Comparison of ENCODE assay signal across 8 cellular contexts in genomic region chr3:156448300-156448699, GRCh38.
A peak's percentile ranks its signal among the peaks of the same experiment; 100 is the strongest.
DNase-seq lines count a peak whose midpoint lies in the region; ATAC-seq, FAIRE-seq and TF ChIP-seq lines count a peak whose summit lies in the region.

No MANE protein-coding gene starts in this region.

- TF ChIP-seq CTCF in A549 (IDR thresholded peaks at IDR 0.05) (no peak), GM12873 (IDR thresholded peaks at IDR 0.05; ENCODE audit: insufficient read depth, low read depth, low read length, missing control alignments) (peak; percentile 74), choroid plexus epithelial cell (conservative IDR thresholded peaks at IDR 0.05; ENCODE audit: low read depth, low read length) (peak; percentile 91)

- TF ChIP-seq EP300 in A549 (IDR thresholded peaks at IDR 0.05): no peak

- DNase-seq in A549 (ENCODE audit: low read depth in 1 of 2, low spot score in 1 of 2) (peak; percentile 36 to 41), SJCRH30 (peak; percentile 30 to 44), choroid plexus epithelial cell (ENCODE audit: low read depth) (peak; percentile 79), left lobe of liver (ENCODE audit: low spot score) (no peak), head of caudate nucleus (no peak)
- peak in 2 of 3 donors; percentile 5 for DNase-seq in stimulated activated CD4-positive, alpha-beta T cell treated with anti-CD3 and anti-CD28 coated beads, TNF-alpha, amount 100 ng/mL, for 48 hours (ENCODE audit: low read depth in 3 of 3)

- no peaks in the 10 kb centered on the region for H3K27me3 ChIP-seq in SJCRH30

- TF ChIP-seq RAD21 in A549 (conservative IDR thresholded peaks at IDR 0.05 in 1 of 2, IDR thresholded peaks at IDR 0.05 in 1 of 2): peak in 1 of 2 experiments; percentile 32; a peak in 1 of 5 replicates

- H3K9me3 ChIP-seq in A549 (no peaks in the 10 kb centered on the region), SJCRH30 (replicated peaks) (no peaks in the 10 kb centered on the region)

- ATAC-seq in A549: peak; percentile 69 to 89; a peak in 4 of 6 replicates
- peak; percentile 79 for ATAC-seq in HG02884 (IDR thresholded peaks at IDR 0.05; ENCODE audit: unreplicated experiment)
- no peak for ATAC-seq in left lobe of liver

- H3K4me3 ChIP-seq in A549 (no peak overlapping the region), SJCRH30 (no peak overlapping the region), choroid plexus epithelial cell (ENCODE audit: low read depth, low read length) (no peak overlapping the region)

- H3K4me2 ChIP-seq in A549: no peak overlapping the region

- POLR2A ChIA-PET in A549 (lab: Yijun Ruan, JAX): no interaction called here

- no peaks in the 10 kb centered on the region for H3K36me3 ChIP-seq in SJCRH30

- H3K4me1 ChIP-seq in A549: no peaks in the 10 kb centered on the region
- no peaks in the 10 kb centered on the region for H3K4me1 ChIP-seq in SJCRH30

- no peak overlapping the region for H3K27ac ChIP-seq in A549
- no peak overlapping the region for H3K27ac ChIP-seq in SJCRH30

- TF ChIP-seq POLR2A in A549 (IDR thresholded peaks at IDR 0.05; ENCODE audit: low read length): no peak

- no peak for FAIRE-seq in A549 (lab: Jason Lieb, UNC)

- intact Hi-C loops in head of caudate nucleus (cut with DNase I): no loop called here

- 0% methylated on average over 1 of the region's 1 CpG for WGBS in A549 (ENCODE audit: missing lambda C conversion rate)

- CTCF ChIA-PET in A549 (lab: Yijun Ruan, JAX): interaction anchor here (2.8 kb wide), 1 partner anchor 297 kb away, joined by 14 read pairs; no protein-coding TSS in a partner anchor

TF ChIP-seq in A549, 52 proteins besides CTCF, POLR2A, EP300 and RAD21:
- TF ChIP-seq ELK1 (IDR thresholded peaks at IDR 0.05; ENCODE audit: low read depth, low read length) (no peak), SMC3 (IDR thresholded peaks at IDR 0.05) (no peak), E2F6 (IDR thresholded peaks at IDR 0.05; ENCODE audit: borderline replicate concordance, low read depth) (no peak), TFCP2L1 (CRISPR knock-in tag; IDR thresholded peaks at IDR 0.05) (no peak), ZFP36 (IDR thresholded peaks at IDR 0.05; ENCODE audit: borderline replicate concordance, partially characterized antibody) (no peak), POLR2AphosphoS2 (conservative IDR thresholded peaks at IDR 0.05; ENCODE audit: low read length) (no peak), CBX2 (IDR thresholded peaks at IDR 0.05; ENCODE audit: borderline replicate concordance, low read depth) (no peak), MAZ (IDR thresholded peaks at IDR 0.05; ENCODE audit: borderline replicate concordance, low read depth, low read length) (no peak), USF2 (IDR thresholded peaks at IDR 0.05) (no peak), FOXS1 (CRISPR knock-in tag; IDR thresholded peaks at IDR 0.05) (no peak), FOSL2 (IDR thresholded peaks at IDR 0.05) (no peak), FOSL2 (CRISPR knock-in tag; IDR thresholded peaks at IDR 0.05) (no peak)
- TF ChIP-seq, protein P1, sequence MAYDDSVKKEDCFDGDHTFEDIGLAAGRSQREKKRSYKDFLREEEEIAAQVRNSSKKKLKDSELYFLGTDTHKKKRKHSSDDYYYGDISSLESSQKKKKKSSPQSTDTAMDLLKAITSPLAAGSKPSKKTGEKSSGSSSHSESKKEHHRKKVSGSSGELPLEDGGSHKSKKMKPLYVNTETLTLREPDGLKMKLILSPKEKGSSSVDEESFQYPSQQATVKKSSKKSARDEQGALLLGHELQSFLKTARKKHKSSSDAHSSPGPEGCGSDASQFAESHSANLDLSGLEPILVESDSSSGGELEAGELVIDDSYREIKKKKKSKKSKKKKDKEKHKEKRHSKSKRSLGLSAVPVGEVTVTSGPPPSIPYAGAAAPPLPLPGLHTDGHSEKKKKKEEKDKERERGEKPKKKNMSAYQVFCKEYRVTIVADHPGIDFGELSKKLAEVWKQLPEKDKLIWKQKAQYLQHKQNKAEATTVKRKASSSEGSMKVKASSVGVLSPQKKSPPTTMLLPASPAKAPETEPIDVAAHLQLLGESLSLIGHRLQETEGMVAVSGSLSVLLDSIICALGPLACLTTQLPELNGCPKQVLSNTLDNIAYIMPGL (CRISPR knock-in tag; IDR thresholded peaks at IDR 0.05; ENCODE audit: borderline replicate concordance): no peak
- TF ChIP-seq, protein P2, sequence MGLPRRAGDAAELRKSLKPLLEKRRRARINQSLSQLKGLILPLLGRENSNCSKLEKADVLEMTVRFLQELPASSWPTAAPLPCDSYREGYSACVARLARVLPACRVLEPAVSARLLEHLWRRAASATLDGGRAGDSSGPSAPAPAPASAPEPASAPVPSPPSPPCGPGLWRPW (IDR thresholded peaks at IDR 0.05): no peak
- TF ChIP-seq, protein P3, sequence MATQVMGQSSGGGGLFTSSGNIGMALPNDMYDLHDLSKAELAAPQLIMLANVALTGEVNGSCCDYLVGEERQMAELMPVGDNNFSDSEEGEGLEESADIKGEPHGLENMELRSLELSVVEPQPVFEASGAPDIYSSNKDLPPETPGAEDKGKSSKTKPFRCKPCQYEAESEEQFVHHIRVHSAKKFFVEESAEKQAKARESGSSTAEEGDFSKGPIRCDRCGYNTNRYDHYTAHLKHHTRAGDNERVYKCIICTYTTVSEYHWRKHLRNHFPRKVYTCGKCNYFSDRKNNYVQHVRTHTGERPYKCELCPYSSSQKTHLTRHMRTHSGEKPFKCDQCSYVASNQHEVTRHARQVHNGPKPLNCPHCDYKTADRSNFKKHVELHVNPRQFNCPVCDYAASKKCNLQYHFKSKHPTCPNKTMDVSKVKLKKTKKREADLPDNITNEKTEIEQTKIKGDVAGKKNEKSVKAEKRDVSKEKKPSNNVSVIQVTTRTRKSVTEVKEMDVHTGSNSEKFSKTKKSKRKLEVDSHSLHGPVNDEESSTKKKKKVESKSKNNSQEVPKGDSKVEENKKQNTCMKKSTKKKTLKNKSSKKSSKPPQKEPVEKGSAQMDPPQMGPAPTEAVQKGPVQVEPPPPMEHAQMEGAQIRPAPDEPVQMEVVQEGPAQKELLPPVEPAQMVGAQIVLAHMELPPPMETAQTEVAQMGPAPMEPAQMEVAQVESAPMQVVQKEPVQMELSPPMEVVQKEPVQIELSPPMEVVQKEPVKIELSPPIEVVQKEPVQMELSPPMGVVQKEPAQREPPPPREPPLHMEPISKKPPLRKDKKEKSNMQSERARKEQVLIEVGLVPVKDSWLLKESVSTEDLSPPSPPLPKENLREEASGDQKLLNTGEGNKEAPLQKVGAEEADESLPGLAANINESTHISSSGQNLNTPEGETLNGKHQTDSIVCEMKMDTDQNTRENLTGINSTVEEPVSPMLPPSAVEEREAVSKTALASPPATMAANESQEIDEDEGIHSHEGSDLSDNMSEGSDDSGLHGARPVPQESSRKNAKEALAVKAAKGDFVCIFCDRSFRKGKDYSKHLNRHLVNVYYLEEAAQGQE (IDR thresholded peaks at IDR 0.05): no peak
- TF ChIP-seq, protein P4, sequence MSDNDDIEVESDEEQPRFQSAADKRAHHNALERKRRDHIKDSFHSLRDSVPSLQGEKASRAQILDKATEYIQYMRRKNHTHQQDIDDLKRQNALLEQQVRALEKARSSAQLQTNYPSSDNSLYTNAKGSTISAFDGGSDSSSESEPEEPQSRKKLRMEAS (IDR thresholded peaks at IDR 0.05): no peak

Comparison
In these comparisons a context has a peak if more than half of its experiments do, and no peak if none do; other contexts are left out.
1. DNase-seq: peak in A549 (2 of 2), SJCRH30 (2 of 2), choroid plexus epithelial cell (single experiment) and stimulated activated CD4-positive, alpha-beta T cell treated with anti-CD3 and anti-CD28 coated beads, TNF-alpha, amount 100 ng/mL, for 48 hours (2 of 3); none in left lobe of liver (single experiment) and head of caudate nucleus (0 of 42).